ENCODE assay signal across 22 cellular contexts in the genomic region with DNA sequence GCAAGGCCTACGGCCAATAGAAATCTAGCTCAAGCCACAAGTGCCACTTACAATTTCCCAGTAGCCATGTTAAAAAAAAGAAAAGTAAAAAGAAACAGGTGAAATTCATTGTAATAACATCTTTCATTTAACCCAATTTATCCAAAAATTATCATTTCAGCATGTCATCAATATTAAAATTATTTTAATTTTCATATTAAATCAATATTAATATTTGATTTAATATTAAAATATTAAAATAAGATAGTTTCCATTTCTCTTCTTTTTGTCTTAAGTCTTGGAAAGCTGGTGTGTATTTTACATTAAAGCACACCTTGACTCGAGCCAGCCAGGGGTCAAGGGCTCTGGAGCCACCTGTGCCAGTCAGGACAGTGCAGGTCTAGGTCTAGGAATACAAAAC. TPM values are rescaled to one million over a fixed set of nuclear protein-coding genes. Genes with fewer than 3 reads are reported as not detected.
A peak's percentile ranks its signal among the peaks of the same experiment; 100 is the strongest.
DNase-seq lines count a peak whose midpoint lies in the region; ATAC-seq, FAIRE-seq and TF ChIP-seq lines count a peak whose summit lies in the region.
"Had no signal": no experiment of that assay in that cellular context is flagged by ENCODE, and none has a peak within 500 bp of the region (broad histone marks: within the 10 kb centered on the region; RNA-seq: fewer than 3 reads in every experiment).

No MANE protein-coding gene starts in this region.

- no peaks in the 10 kb centered on the region for H3K27me3 ChIP-seq in GM23338 (ENCODE audit: insufficient read depth)
- H3K27me3 ChIP-seq in lower lobe of right lung (ENCODE audit: low read depth): peaks cover 16% of the 10 kb centered on the region
- H3K27me3 ChIP-seq in breast epithelium: no peaks in the 10 kb centered on the region
- peaks cover 0 to 44% of the 10 kb centered on the region in 2 donors for H3K27me3 ChIP-seq in tibial artery

- TF ChIP-seq POLR2A in breast epithelium (IDR thresholded peaks at IDR 0.05): no peak

- no peak overlapping the region for H3K27ac Mint-ChIP-seq in GM23338
- H3K27ac Mint-ChIP-seq: CD4-positive, alpha-beta memory T cell had no signal

- H3K4me3 ChIP-seq in GM23338: no peak overlapping the region
- no peak overlapping the region for H3K4me3 ChIP-seq in lower lobe of right lung
- no peak overlapping the region for H3K4me3 ChIP-seq in breast epithelium
- H3K4me3 ChIP-seq in tibial artery: no peak overlapping the region
- H3K4me3 ChIP-seq: A549 had no signal

- H3K79me2 ChIP-seq in GM23338 (replicated peaks; ENCODE audit: insufficient read depth): no peaks in the 10 kb centered on the region

- H3K27ac ChIP-seq in GM23338 (ENCODE audit: low read depth): no peak overlapping the region
- no peak overlapping the region for H3K27ac ChIP-seq in lower lobe of right lung
- no peak overlapping the region for H3K27ac ChIP-seq in breast epithelium
- H3K27ac ChIP-seq in tibial artery: no peak overlapping the region
- H3K27ac ChIP-seq: 22Rv1, A549 had no signal

- DNase-seq in GM23338 (ENCODE audit: low spot score): no peak
- DNase-seq in lower lobe of right lung: peak; percentile 13
- DNase-seq in SW 1271 (lab: John Stamatoyannopoulos, UW): no peak
- DNase-seq in inferior parietal cortex (ENCODE audit: extremely low spot score): no peak
- DNase-seq in breast epithelium (ENCODE audit: low spot score in 2 of 2): no peak
- no peak for DNase-seq in tibial artery
- DNase-seq: ACHN; AML-193; C1 segment of cervical spinal cord; Calu3; CD4-positive, alpha-beta memory T cell; COR-L47; DMS53; DMS79 treated with DMSO at 0.1 percent for 48 hours; H7 had no signal

- H3K4me1 Mint-ChIP-seq in GM23338: peaks cover 26% of the 10 kb centered on the region

- peaks cover 21% of the 10 kb centered on the region for H3K27me3 Mint-ChIP-seq in GM23338 (ENCODE audit: insufficient read depth, low read depth, poor library complexity)

- H3F3A ChIP-seq in GM23338 (replicated peaks; ENCODE audit: low read depth): 0 out of 2 replicates have a peak, but pooled peaks cover 2% of the 10 kb centered on the region

- H3K4me1 ChIP-seq in GM23338 (ENCODE audit: insufficient read depth): peaks cover 15% of the 10 kb centered on the region
- peaks cover 4% of the 10 kb centered on the region for H3K4me1 ChIP-seq in lower lobe of right lung
- no peaks in the 10 kb centered on the region for H3K4me1 ChIP-seq in breast epithelium
- H3K4me1 ChIP-seq in tibial artery: no peaks in the 10 kb centered on the region

- no peaks in the 10 kb centered on the region; the same call in 2 of the 3 replicates for H3K9me3 Mint-ChIP-seq in GM23338
- H3K9me3 Mint-ChIP-seq: CD4-positive, alpha-beta memory T cell had no signal

- H4K20me1 ChIP-seq in GM23338 (replicated peaks; ENCODE audit: insufficient read depth): no peaks in the 10 kb centered on the region

- peak overlapping the region; percentile 26; the same call in 1 of the 3 replicates for H3K4me3 Mint-ChIP-seq in GM23338
- H3K4me3 Mint-ChIP-seq: CD4-positive, alpha-beta memory T cell had no signal

- no peak overlapping the region for H2AFZ ChIP-seq in GM23338

- FAIRE-seq in A204.1 (lab: Jason Lieb, UNC): peak; percentile 69
- FAIRE-seq in endometrium (lab: Jason Lieb, UNC): peak; percentile 39
- FAIRE-seq: A549, GM12892, H1 had no signal

- H3K36me3 Mint-ChIP-seq in GM23338 (ENCODE audit: low read depth): no peaks in the 10 kb centered on the region; the same call in 2 of the 3 replicates
- H3K36me3 Mint-ChIP-seq: CD4-positive, alpha-beta memory T cell had no signal

- TF ChIP-seq CTCF in GM23338 (conservative IDR thresholded peaks at IDR 0.05; ENCODE audit: low read depth in 2 of 2): no peak
- TF ChIP-seq CTCF in lower lobe of right lung (IDR thresholded peaks at IDR 0.05): no peak
- no peak for TF ChIP-seq CTCF in breast epithelium (IDR thresholded peaks at IDR 0.05)
- no peak for TF ChIP-seq CTCF in tibial artery (IDR thresholded peaks at IDR 0.05)

- H3K9me3 ChIP-seq in lower lobe of right lung (no peaks in the 10 kb centered on the region), breast epithelium (no peaks in the 10 kb centered on the region), tibial artery (no peaks in the 10 kb centered on the region)
- H3K9me3 ChIP-seq: A549 had no signal

- intact Hi-C loops in lower lobe of right lung (cut with DNase I) (no loop called here), breast epithelium (cut with DNase I; ENCODE audit: low total_unique reads) (no loop called here), tibial artery (cut with DNase I; ENCODE audit: low total_unique reads) (no loop called here)

- H3K36me3 ChIP-seq in GM23338 (ENCODE audit: insufficient read depth): no peaks in the 10 kb centered on the region
- no peaks in the 10 kb centered on the region for H3K36me3 ChIP-seq in lower lobe of right lung
- no peaks in the 10 kb centered on the region for H3K36me3 ChIP-seq in breast epithelium
- H3K36me3 ChIP-seq in tibial artery: no peaks in the 10 kb centered on the region

- H3K4me2 ChIP-seq in GM23338: no peak overlapping the region
- H3K4me2 ChIP-seq: A549 had no signal

- no peaks in the 10 kb centered on the region for H3K9me2 ChIP-seq in GM23338 (ENCODE audit: insufficient read depth)

- ATAC-seq in GM23338 (no peak), lower lobe of right lung (no peak)
- ATAC-seq: A549, HCT116 had no signal

TF ChIP-seq in GM23338, 12 proteins besides CTCF, POLR2A, EP300 and RAD21:
- TF ChIP-seq STAT1 (IDR thresholded peaks at IDR 0.05; ENCODE audit: unreplicated experiment) (no peak), ETS1 (IDR thresholded peaks at IDR 0.05) (no peak), ZNF114 (CRISPR knock-in tag; IDR thresholded peaks at IDR 0.05) (no peak), NANOG (IDR thresholded peaks at IDR 0.05; ENCODE audit: borderline replicate concordance) (no peak), POLR2AphosphoS5 (IDR thresholded peaks at IDR 0.05; ENCODE audit: low read depth) (no peak), ZNF331 (CRISPR knock-in tag; IDR thresholded peaks at IDR 0.05; ENCODE audit: low read depth) (no peak), CREB1 (CRISPR knock-in tag; IDR thresholded peaks at IDR 0.05; ENCODE audit: low read depth) (no peak)

RNA-seq across cellular contexts. Expression of gene C16orf74, which starts 12.7 kb away (rescaled TPM):
- 11.3 and 12.1 TPM in 2 replicates for total RNA-seq in GM23338 (2014; rRNA removed; shearing (Covaris generic))
- polyA plus RNA-seq in GM23338 (2016; fragmentation: Nextera tagmentation; extraction: Ambion mirVana): 19.0 and 19.1 TPM in 2 replicates
- total RNA-seq in lower lobe of right lung: 1.5 TPM
- 1 to 10 TPM in 2 of 3 donors, under 1 TPM in 1; 0.80 to 7.2 (median 6.7) TPM for total RNA-seq in breast epithelium

RNA-seq across cellular contexts. Expression of gene EMC8, which starts 35.7 kb away (rescaled TPM):
- 61.0 and 69.4 TPM in 2 replicates for total RNA-seq in GM23338 (2014; rRNA removed; shearing (Covaris generic))
- 47.5 and 51.1 TPM in 2 replicates for polyA plus RNA-seq in GM23338 (2016; fragmentation: Nextera tagmentation; extraction: Ambion mirVana)
- total RNA-seq in lower lobe of right lung (21.9 TPM), breast epithelium (10 to 100 TPM; 18.1 to 30.8 (median 30.7) TPM)

RNA-seq across cellular contexts. Expression of gene COX4I1, which starts 35.9 kb away (rescaled TPM):
- total RNA-seq in GM23338 (2014; rRNA removed; shearing (Covaris generic)): 329 and 388 TPM in 2 replicates
- polyA plus RNA-seq in GM23338 (2016; fragmentation: Nextera tagmentation; extraction: Ambion mirVana): 1,008 and 1,053 TPM in 2 replicates
- 391 TPM for total RNA-seq in lower lobe of right lung
- total RNA-seq in breast epithelium: 100 to 1,000 TPM; 355 to 425 (median 400) TPM
